In genomic region chr3:7285502-7285901, GRCh38 we compare ENCODE assay signal across 10 cellular contexts.
A peak's percentile ranks its signal among the peaks of the same experiment; 100 is the strongest.
DNase-seq lines count a peak whose midpoint lies in the region; ATAC-seq, FAIRE-seq and TF ChIP-seq lines count a peak whose summit lies in the region.
"Had no signal": no experiment of that assay in that cellular context is flagged by ENCODE, and none has a peak within 500 bp of the region (broad histone marks: within the 10 kb centered on the region; RNA-seq: fewer than 3 reads in every experiment).

No MANE protein-coding gene starts in this region.

- H4K20me1 ChIP-seq in hepatocyte (ENCODE audit: insufficient read depth, poor library complexity, severe bottlenecking) = no peaks in the 10 kb centered on the region

- FAIRE-seq in GM19239 (lab: Jason Lieb, UNC) = no peak

- WGBS in hepatocyte (ENCODE audit: low lambda C conversion rate, missing lambda C conversion rate) = 78% methylated on average over 3 of the region's 3 CpGs

- H3K36me3 ChIP-seq in GM06990 (ENCODE audit: control insufficient read depth, insufficient read depth, low read length) (no peaks in the 10 kb centered on the region), hepatocyte (replicated peaks; ENCODE audit: insufficient read depth, low read depth) (no peaks in the 10 kb centered on the region)

- H3K27me3 ChIP-seq in GM06990 (replicated peaks; ENCODE audit: control insufficient read depth, insufficient read depth, low read length) (no peaks in the 10 kb centered on the region), hepatocyte (no peaks in the 10 kb centered on the region)

- DNase-seq in ACHN (peak; percentile 25), GM06990 (ENCODE audit: extremely low read depth, insufficient read length) (no peak), OCI-M1 (lab: John Stamatoyannopoulos, UW) (peak; percentile 56), hepatocyte (ENCODE audit: low spot score) (no peak), GM19239 (ENCODE audit: insufficient read length, low spot score) (no peak), NCI-H1092 treated with DMSO at 0.1 percent for 48 hours (lab: John Stamatoyannopoulos, UW) (no peak)
- DNase-seq in stimulated activated CD4-positive, alpha-beta T cell treated with anti-CD3 and anti-CD28 coated beads, Interleukin-2, amount 100 ng/mL, for 48 hours = no peak
- DNase-seq: erythroblast, NCI-H2227 treated with DMSO at 0.1 percent for 48 hours had no signal

- no peak overlapping the region for H2AFZ ChIP-seq in hepatocyte

- H3K9me3 ChIP-seq in hepatocyte (ENCODE audit: low read depth) = no peaks in the 10 kb centered on the region

- no peak overlapping the region for H3K27ac ChIP-seq in hepatocyte

- ATAC-seq in GM18519 (IDR thresholded peaks at IDR 0.05; ENCODE audit: low FRiP score, unreplicated experiment) = no peak

- H3K9me2 ChIP-seq in hepatocyte (replicated peaks; ENCODE audit: insufficient read depth) = no peaks in the 10 kb centered on the region

- H3K4me2 ChIP-seq in hepatocyte = no peak overlapping the region

- H3K4me1 ChIP-seq in hepatocyte (ENCODE audit: insufficient read depth) = no peaks in the 10 kb centered on the region

- TF ChIP-seq CTCF in GM06990 (IDR thresholded peaks at IDR 0.05; ENCODE audit: insufficient read depth, low read length, poor library complexity, severe bottlenecking) = peak; percentile 14
- TF ChIP-seq CTCF in hepatocyte (IDR thresholded peaks at IDR 0.05; ENCODE audit: poor library complexity) = peak; percentile 6

- H3K79me2 ChIP-seq in hepatocyte = no peaks in the 10 kb centered on the region

- in situ Hi-C loops in ACHN (cut with HindIII; ENCODE audit: low pct_ligation_motif_present, low pct_unique_long_range_greater_than_20kb, low sequenced_read_pairs) = no loop called here

- H3K4me3 ChIP-seq in GM06990 (replicated peaks; ENCODE audit: low read depth, low read length) (no peak overlapping the region), hepatocyte (no peak overlapping the region)

Comparison
In these comparisons a context has a peak if more than half of its experiments do, and no peak if none do; other contexts are left out.
1. DNase-seq: peak in ACHN (single experiment) and OCI-M1 (single experiment); none in GM06990 (single experiment), hepatocyte (single experiment), GM19239 (single experiment), NCI-H1092 treated with DMSO at 0.1 percent for 48 hours (single experiment) and stimulated activated CD4-positive, alpha-beta T cell treated with anti-CD3 and anti-CD28 coated beads, Interleukin-2, amount 100 ng/mL, for 48 hours (0 of 2).